In the genomic region with DNA sequence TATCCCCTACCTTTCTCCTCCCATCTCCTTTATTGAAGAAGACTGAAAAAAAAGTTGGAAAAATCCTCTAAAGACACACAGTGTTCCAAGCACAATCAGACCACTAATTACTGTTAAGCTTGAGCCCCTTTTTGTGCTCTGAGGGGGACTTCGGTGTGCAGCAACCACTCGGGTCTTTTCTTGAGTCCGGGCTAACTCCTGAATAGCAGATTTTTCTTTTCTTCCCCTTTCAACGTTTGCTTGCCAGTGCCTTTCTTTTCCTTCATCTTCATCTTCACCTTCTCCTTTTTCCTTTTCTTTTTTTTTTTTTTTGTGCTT, we compare ENCODE assay signal across 1 cellular context.
TF ChIP-seq lines count a peak whose summit lies in the region.

No MANE protein-coding gene starts in this region.

TF ChIP-seq in Ishikawa, 13 proteins besides CTCF, POLR2A, EP300 and RAD21 (continued from another document):
- TF ChIP-seq, protein P1, sequence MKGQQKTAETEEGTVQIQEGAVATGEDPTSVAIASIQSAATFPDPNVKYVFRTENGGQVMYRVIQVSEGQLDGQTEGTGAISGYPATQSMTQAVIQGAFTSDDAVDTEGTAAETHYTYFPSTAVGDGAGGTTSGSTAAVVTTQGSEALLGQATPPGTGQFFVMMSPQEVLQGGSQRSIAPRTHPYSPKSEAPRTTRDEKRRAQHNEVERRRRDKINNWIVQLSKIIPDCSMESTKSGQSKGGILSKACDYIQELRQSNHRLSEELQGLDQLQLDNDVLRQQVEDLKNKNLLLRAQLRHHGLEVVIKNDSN (IDR thresholded peaks at IDR 0.05): no peak
- TF ChIP-seq YY1 (IDR thresholded peaks at IDR 0.05; ENCODE audit: low read depth) (no peak), REST (IDR thresholded peaks at IDR 0.05; ENCODE audit: low read depth) (no peak), CREB1 (IDR thresholded peaks at IDR 0.05; ENCODE audit: low read depth) (no peak)
TF ChIP-seq in Ishikawa: peak in this region for 0.
